Comparison of ENCODE assay signal across 11 cellular contexts in the genomic region with DNA sequence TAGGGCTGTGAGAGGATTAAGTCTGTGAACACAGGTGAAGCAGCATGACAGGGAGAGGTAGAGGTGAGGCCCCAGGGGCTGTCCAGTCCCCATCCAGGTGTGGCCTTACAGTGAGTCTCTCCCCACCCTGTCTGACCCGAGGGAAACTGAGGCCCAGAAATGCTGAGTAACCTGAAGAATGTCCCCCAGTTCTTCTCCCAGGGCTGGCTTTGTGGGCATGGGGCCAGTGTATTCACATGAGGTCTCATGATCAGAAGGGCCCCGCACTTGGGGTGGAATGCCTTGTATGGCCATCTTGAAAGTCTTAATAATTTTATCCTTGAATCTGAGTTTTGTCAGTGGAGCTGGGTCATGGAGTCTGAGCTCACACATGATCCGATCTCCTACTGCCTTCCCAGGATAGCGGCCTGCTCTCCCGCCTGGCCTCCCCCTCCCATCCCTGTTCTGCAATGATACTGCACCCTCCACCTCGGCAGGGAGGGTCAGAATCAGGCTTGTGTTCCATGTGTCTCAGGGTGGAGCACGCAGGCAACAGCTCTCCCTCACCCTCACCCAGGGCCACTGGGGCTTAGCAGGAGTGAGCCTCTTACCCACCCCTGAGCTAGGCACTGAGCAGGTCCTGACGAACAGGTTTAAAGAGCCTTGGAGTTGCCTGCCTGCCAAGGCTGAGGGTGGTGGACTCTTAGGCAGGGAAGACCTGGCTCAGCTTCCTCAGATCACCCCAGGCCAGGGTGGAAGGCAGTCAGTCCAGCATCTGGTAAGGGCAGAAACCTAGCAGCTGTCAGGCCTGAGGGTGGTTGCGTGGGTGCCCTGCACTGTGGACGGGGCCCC. TPM values are rescaled to one million over a fixed set of nuclear protein-coding genes. Genes with fewer than 3 reads are reported as not detected.
A peak's percentile ranks its signal among the peaks of the same experiment; 100 is the strongest.
DNase-seq lines count a peak whose midpoint lies in the region; ATAC-seq, FAIRE-seq and TF ChIP-seq lines count a peak whose summit lies in the region.
"Had no signal": no experiment of that assay in that cellular context is flagged by ENCODE, and none has a peak within 500 bp of the region (broad histone marks: within the 10 kb centered on the region; RNA-seq: fewer than 3 reads in every experiment).

No MANE protein-coding gene starts in this region.

- FAIRE-seq in H1 (lab: Jason Lieb, UNC), result no peak

- 0 out of 2 replicates have a peak overlapping the region, but pooled peaks have one; percentile 1 for H3K18ac ChIP-seq in H1 (ENCODE audit: extremely low read depth, low read length)

- H2BK120ac ChIP-seq in H1 (replicated peaks; ENCODE audit: low read depth, low read length), result no peak overlapping the region

- no peak overlapping the region; the same call in 1 of the 2 replicates for H2BK20ac ChIP-seq in H1 (ENCODE audit: low read length)

- ATAC-seq in psoas muscle, result peak; percentile 9 to 23 (median 18)
- ATAC-seq in left lobe of liver, result no peak
- no peak for ATAC-seq in HG03039 (IDR thresholded peaks at IDR 0.05; ENCODE audit: unreplicated experiment)

- TF ChIP-seq RAD21 in H1 (IDR thresholded peaks at IDR 0.05 in 1 of 2, conservative IDR thresholded peaks at IDR 0.05 in 1 of 2; ENCODE audit: low read depth in 2 of 2, low read length in 2 of 2), result no peak

- H3K9me2 ChIP-seq in DOHH2 (replicated peaks; ENCODE audit: control insufficient read depth, low read length), result no peaks in the 10 kb centered on the region

- H3K36me3 ChIP-seq in DOHH2 (ENCODE audit: control insufficient read depth, low read length) (peaks cover 4% of the 10 kb centered on the region; the same call in 1 of the 2 replicates), H1 (ENCODE audit: control insufficient read depth in 2 of 4, insufficient read depth in 4 of 4, low read length in 3 of 4) (no peaks in the 10 kb centered on the region), psoas muscle (ENCODE audit: insufficient read depth in 1 of 2, low read depth in 1 of 2) (peaks cover 0 to 10% of the 10 kb centered on the region in 2 donors)

- CTCF ChIA-PET in H1 (lab: Charles Lee; ENCODE audit: partially characterized antibody), result interaction anchor here (0.6 to 4.3 kb wide), 16 partner anchors 8 to 148 kb away, joined by 3 to 40 read pairs (median 4); no protein-coding TSS in a partner anchor

- no peaks in the 10 kb centered on the region for H3K9me3 ChIP-seq in DOHH2 (ENCODE audit: control insufficient read depth, insufficient read depth, low read length)
- no peaks in the 10 kb centered on the region for H3K9me3 ChIP-seq in H1 (ENCODE audit: insufficient read depth in 2 of 2, low read depth in 1 of 2, low read length in 1 of 2)
- H3K9me3 ChIP-seq in psoas muscle, result no peaks in the 10 kb centered on the region

- intact Hi-C loops in psoas muscle (cut with DNase I) (no loop called here), head of caudate nucleus (cut with DNase I) (no loop called here)

- no peak overlapping the region for H3K23ac ChIP-seq in H1 (ENCODE audit: insufficient read length)

- no peak overlapping the region; the same call in 1 of the 2 replicates for H4K8ac ChIP-seq in H1 (ENCODE audit: extremely low read depth, insufficient read depth, low read length)

- H3K56ac ChIP-seq in H1 (replicated peaks; ENCODE audit: insufficient read length, low read depth, low read length), result no peak overlapping the region

- H3K4me2 ChIP-seq in DOHH2 (ENCODE audit: low read length), result peak overlapping the region; percentile 68
- H3K4me2 ChIP-seq in H1 (ENCODE audit: insufficient read depth in 1 of 2, low read depth in 2 of 2, low read length in 2 of 2), result no peak overlapping the region

- H3K4me1 ChIP-seq in DOHH2 (ENCODE audit: control insufficient read depth, low read length) (peaks cover 56% of the 10 kb centered on the region), H1 (replicated peaks in 1 of 4; ENCODE audit: control insufficient read depth in 3 of 4, insufficient read depth in 4 of 4, low read length in 3 of 4) (peaks cover 0 to 17% (median 9%) of the 10 kb centered on the region in 4 experiments; a peak in 6 of 7 replicates), psoas muscle (peaks cover 37% of the 10 kb centered on the region)

- no peak overlapping the region for H2AFZ ChIP-seq in H1 (ENCODE audit: low read length)

- no peaks in the 10 kb centered on the region for H3K23me2 ChIP-seq in H1 (ENCODE audit: low read depth, low read length)

- H4K5ac ChIP-seq in H1 (ENCODE audit: insufficient read length, low read depth, low read length), result no peak overlapping the region

- no peak overlapping the region for H3K4ac ChIP-seq in H1 (replicated peaks; ENCODE audit: insufficient read length, low read depth, low read length)

- H2BK5ac ChIP-seq in H1 (ENCODE audit: low read depth, low read length), result 0 out of 2 replicates have a peak overlapping the region, but pooled peaks have one; percentile 27

- H3K79me2 ChIP-seq in DOHH2 (ENCODE audit: control insufficient read depth, low read length) (no peaks in the 10 kb centered on the region), H1 (ENCODE audit: control insufficient read depth in 1 of 2, insufficient read depth in 2 of 2, low read length in 2 of 2) (no peaks in the 10 kb centered on the region)

- 83% methylated on average over 10 of the region's 10 CpGs; no CpG with 5 or more reads in 1 of the 2 experiments for WGBS in H1 (ENCODE audit: extremely low coverage in 1 of 2, insufficient coverage in 1 of 2, insufficient read length in 1 of 2, insufficient replicate concordance in 2 of 2, low coverage in 1 of 2, low lambda C conversion rate in 2 of 2, missing lambda C conversion rate in 1 of 2), 2 experiments
- 44 to 63% (median 47%) methylated on average over 10 of the region's 10 CpGs for WGBS in psoas muscle, 3 donors

- no peak overlapping the region for H2BK15ac ChIP-seq in H1 (ENCODE audit: low read length)

- DNase-seq in HT-29 (ENCODE audit: low spot score) (peak; percentile 28), H1 (ENCODE audit: low read depth in 1 of 2, low spot score in 2 of 2) (no peak), psoas muscle (no peak), left lobe of liver (ENCODE audit: low spot score) (no peak), head of caudate nucleus (no peak)
- DNase-seq: activated gamma-delta T cell, NCI-H1436 treated with DMSO at 0.1 percent for 48 hours, NCI-H524 had no signal

- no peak overlapping the region for H3K14ac ChIP-seq in H1 (ENCODE audit: insufficient read length)

- H3K27me3 ChIP-seq in DOHH2 (ENCODE audit: control insufficient read depth, low read length), result no peaks in the 10 kb centered on the region
- H3K27me3 ChIP-seq in H1 (replicated peaks in 1 of 4; ENCODE audit: control insufficient read depth in 3 of 4, extremely low read depth in 1 of 4, insufficient read depth in 3 of 4, low read length in 3 of 4), result no peaks in the 10 kb centered on the region
- no peaks in the 10 kb centered on the region for H3K27me3 ChIP-seq in psoas muscle (ENCODE audit: insufficient read depth in 3 of 3, low read length in 2 of 3)

- no peak for TF ChIP-seq POLR2A in H1 (IDR thresholded peaks at IDR 0.05; ENCODE audit: control extremely low read depth in 1 of 2, low read depth in 2 of 2, low read length in 2 of 2)

- H3K4me3 ChIP-seq in DOHH2 (ENCODE audit: low read length) (peak overlapping the region; percentile 55), H1 (ENCODE audit: extremely low read depth in 1 of 4, insufficient read depth in 2 of 4, low read depth in 3 of 4, low read length in 4 of 4) (no peak overlapping the region), psoas muscle (no peak overlapping the region)

- no peak overlapping the region for H2BK12ac ChIP-seq in H1 (ENCODE audit: low read depth, low read length)

- no peak for TF ChIP-seq EP300 in H1 (IDR thresholded peaks at IDR 0.05; ENCODE audit: borderline replicate concordance in 1 of 2, low read depth in 2 of 2, low read length in 2 of 2)

- no peak overlapping the region for H2AK5ac ChIP-seq in H1 (ENCODE audit: low read depth, low read length)

- H3F3A ChIP-seq in DOHH2 (ENCODE audit: control insufficient read depth, insufficient read depth), result peaks cover 3% of the 10 kb centered on the region

- H3K79me1 ChIP-seq in H1 (ENCODE audit: low read depth, low read length), result no peaks in the 10 kb centered on the region; the same call in 1 of the 2 replicates

- peak overlapping the region; percentile 63 for H3K27ac ChIP-seq in DOHH2 (ENCODE audit: low read depth, low read length)
- H3K27ac ChIP-seq in H1 (ENCODE audit: low read depth, low read length), result no peak overlapping the region
- H3K27ac ChIP-seq in psoas muscle, result peak overlapping the region; percentile 80

- H4K91ac ChIP-seq in H1 (replicated peaks; ENCODE audit: insufficient read length, low read length), result no peak overlapping the region

- no peaks in the 10 kb centered on the region for H4K20me1 ChIP-seq in DOHH2 (ENCODE audit: control insufficient read depth, insufficient read depth, low read depth, low read length)
- H4K20me1 ChIP-seq in H1 (replicated peaks in 1 of 2; ENCODE audit: control insufficient read depth in 1 of 2, insufficient read depth in 2 of 2, low read length in 2 of 2), result no peaks in the 10 kb centered on the region

- no peak for TF ChIP-seq CTCF in DOHH2 (IDR thresholded peaks at IDR 0.05; ENCODE audit: low read depth, low read length, poor library complexity, severe bottlenecking)
- TF ChIP-seq CTCF in H1 (IDR thresholded peaks at IDR 0.05; ENCODE audit: control extremely low read depth in 1 of 3, insufficient read depth in 1 of 3, low read depth in 1 of 3, low read length in 3 of 3), result no peak
- no peak for TF ChIP-seq CTCF in psoas muscle (IDR thresholded peaks at IDR 0.05)

- POLR2A ChIA-PET in H1 (lab: Charles Lee; ENCODE audit: partially characterized antibody), result interaction anchor here (1.1 to 1.8 kb wide), 2 partner anchors 15 to 79 kb away, joined by 3 to 7 read pairs; partner anchors contain the start of gene EIF4EBP2

- no peak overlapping the region for H3K9ac ChIP-seq in H1 (replicated peaks in 1 of 4; ENCODE audit: extremely low read depth in 1 of 4, low read depth in 3 of 4, low read length in 3 of 4)

RNA-seq across cellular contexts. Expression of gene NPFFR1, which starts 41.4 kb away (rescaled TPM):
- 2.9 and 4.4 TPM in 2 replicates for total RNA-seq in HT-29 (2014; rRNA removed; shearing (Covaris generic))
- 0.06 TPM in 1 of 2 replicates, not detected in the other for total RNA-seq in H1 (2021; fragmentation: NEBNext Ultra II Directional; extraction: Animal tissue kit (Norgen Biotek cat#: 25700))
- 0.02 and 0.03 TPM in 2 replicates for polyA plus RNA-seq in H1 (2011; rRNA removed)
- polyA plus RNA-seq in H1 (2011; cell fraction: cytosol; rRNA removed), result 0.03 TPM
- 0.04 TPM for polyA plus RNA-seq in H1 (2011; cell fraction: nucleus; rRNA removed)
- 0.04 TPM in 2 of 4 replicates, not detected in the others for polyA plus RNA-seq in H1 (2012, experiment 1 of 2)
- polyA plus RNA-seq in H1 (2012, experiment 2 of 2), result 0.01 TPM
- polyA plus RNA-seq in H1 (2013, experiment 1 of 2), result under 0.01 TPM
- polyA plus RNA-seq in H1 (2013, experiment 2 of 2), result 0.02 TPM
- 0.02 and 0.03 TPM in 2 replicates for polyA minus RNA-seq in H1 (2011; rRNA and poly(A)+ RNA removed)
- polyA minus RNA-seq in H1 (2011; cell fraction: cytosol; rRNA and poly(A)+ RNA removed), result not detected
- 0.10 TPM for polyA minus RNA-seq in H1 (2011; cell fraction: nucleus; rRNA and poly(A)+ RNA removed)
- total RNA-seq in psoas muscle, result not detected
- under 1 TPM in 2 of 3 donors, not detected in 1; under 0.01 to 0.01 TPM for polyA plus RNA-seq in psoas muscle
- total RNA-seq in left lobe of liver, result not detected
- total RNA-seq: subcutaneous adipose tissue had no signal

RNA-seq across cellular contexts. Expression of gene LRRC20, which starts 57.3 kb away (rescaled TPM):
- 36.0 and 40.7 TPM in 2 replicates for total RNA-seq in HT-29 (2014; rRNA removed; shearing (Covaris generic))
- total RNA-seq in H1 (2021; fragmentation: NEBNext Ultra II Directional; extraction: Animal tissue kit (Norgen Biotek cat#: 25700)), result 25.2 and 27.1 TPM in 2 replicates
- 44.5 and 60.2 TPM in 2 replicates for polyA plus RNA-seq in H1 (2011; rRNA removed)
- 53.4 TPM for polyA plus RNA-seq in H1 (2011; cell fraction: cytosol; rRNA removed)
- polyA plus RNA-seq in H1 (2011; cell fraction: nucleus; rRNA removed), result 53.4 TPM
- 16.3 to 31.8 TPM (median 25.4 TPM) in 4 replicates for polyA plus RNA-seq in H1 (2012, experiment 1 of 2)
- polyA plus RNA-seq in H1 (2012, experiment 2 of 2), result 30.6 TPM
- polyA plus RNA-seq in H1 (2013, experiment 1 of 2), result 20.2 TPM
- polyA plus RNA-seq in H1 (2013, experiment 2 of 2), result 21.7 TPM
- polyA minus RNA-seq in H1 (2011; rRNA and poly(A)+ RNA removed), result 40.6 and 44.5 TPM in 2 replicates
- 12.9 TPM for polyA minus RNA-seq in H1 (2011; cell fraction: cytosol; rRNA and poly(A)+ RNA removed)
- 17.2 TPM for polyA minus RNA-seq in H1 (2011; cell fraction: nucleus; rRNA and poly(A)+ RNA removed)
- 100 to 1,000 TPM in 3 of 4 donors, 10 to 100 TPM in 1; 66.1 to 143 (median 140) TPM for total RNA-seq in psoas muscle
- 100 to 1,000 TPM in 1 of 3 donors, 10 to 100 TPM in 2; 26.4 to 153 (median 67.2) TPM for polyA plus RNA-seq in psoas muscle
- total RNA-seq in left lobe of liver, result 16.6 TPM

Comparison
In these comparisons a context has a peak if more than half of its experiments do, and no peak if none do; other contexts are left out.
1. ATAC-seq: peak in psoas muscle (4 of 4); none in left lobe of liver (single experiment) and HG03039 (single experiment).